ENCODE assay signal across 24 cellular contexts in the genomic region with DNA sequence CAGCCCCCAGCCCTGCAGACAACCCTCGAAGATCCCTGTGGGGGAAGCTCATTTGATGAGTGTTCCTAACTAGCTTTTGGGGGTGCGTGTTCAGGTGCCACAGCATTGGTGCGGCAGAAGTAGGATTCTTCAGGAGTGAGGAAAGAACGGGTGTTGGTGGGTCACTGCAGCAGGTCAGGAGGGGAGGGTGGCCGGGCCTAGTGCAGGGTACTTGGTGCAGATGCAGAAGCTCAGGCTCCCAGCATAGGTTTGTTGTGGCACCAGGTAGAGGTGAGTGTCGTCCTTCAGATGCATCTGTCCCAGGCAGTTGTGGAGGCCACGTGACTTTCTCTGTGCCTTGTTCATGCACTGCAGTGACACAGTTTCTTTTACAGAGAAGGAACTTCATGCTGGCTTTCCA.
"Had no signal": no experiment of that assay in that cellular context is flagged by ENCODE, and none has a peak within 500 bp of the region (broad histone marks: within the 10 kb centered on the region; RNA-seq: fewer than 3 reads in every experiment).

No MANE protein-coding gene starts in this region.

- H3K9me3 Mint-ChIP-seq: activated CD8-positive, alpha-beta T cell treated with anti-CD3 and anti-CD28 coated beads for 36 hours; activated naive CD4-positive, alpha-beta T cell treated with anti-CD3 and anti-CD28 coated beads for 36 hours; activated naive CD8-positive, alpha-beta T cell treated with anti-CD3 and anti-CD28 coated beads, Interleukin-2, amount 10 ng/mL, durations not matched to agents 7 days and 5 days; activated T-helper 1 cell treated with anti-CD3 and anti-CD28 coated beads, Interleukin-12 subunit alpha, Interleukin-12 subunit beta, Interleukin-2, Interleukin-4 antibody, amounts not matched to agents 30 ng/mL and 10 ng/mL and 1 ng/mL, durations not matched to agents 14 hours and 24 hours and 36 hours; T-cell had no signal

- H3K27me3 ChIP-seq: adrenal gland had no signal

- H3K27ac Mint-ChIP-seq: activated CD8-positive, alpha-beta T cell treated with anti-CD3 and anti-CD28 coated beads for 36 hours; activated naive CD4-positive, alpha-beta T cell treated with anti-CD3 and anti-CD28 coated beads for 36 hours; activated naive CD8-positive, alpha-beta T cell treated with anti-CD3 and anti-CD28 coated beads, Interleukin-2, amount 10 ng/mL, durations not matched to agents 7 days and 5 days had no signal

- ATAC-seq: activated CD8-positive, alpha-beta T cell treated with anti-CD3 and anti-CD28 coated beads for 36 hours; Right ventricle myocardium inferior; T-cell had no signal

- H3K27me3 Mint-ChIP-seq: activated CD8-positive, alpha-beta T cell treated with anti-CD3 and anti-CD28 coated beads for 36 hours; activated naive CD8-positive, alpha-beta T cell treated with anti-CD3 and anti-CD28 coated beads, Interleukin-2, amount 10 ng/mL, durations not matched to agents 7 days and 5 days; T-cell had no signal

- H3K27ac ChIP-seq: adrenal gland, SK-N-MC, VCaP had no signal

- H3K4me3 Mint-ChIP-seq: activated CD8-positive, alpha-beta T cell treated with anti-CD3 and anti-CD28 coated beads for 36 hours; activated naive CD4-positive, alpha-beta T cell treated with anti-CD3 and anti-CD28 coated beads for 36 hours; activated naive CD8-positive, alpha-beta T cell treated with anti-CD3 and anti-CD28 coated beads, Interleukin-2, amount 10 ng/mL, durations not matched to agents 7 days and 5 days; activated T-helper 1 cell treated with anti-CD3 and anti-CD28 coated beads, Interleukin-12 subunit alpha, Interleukin-12 subunit beta, Interleukin-2, Interleukin-4 antibody, amounts not matched to agents 30 ng/mL and 10 ng/mL and 1 ng/mL, durations not matched to agents 14 hours and 24 hours and 36 hours; T-cell had no signal

- H3K9me3 ChIP-seq: adrenal gland had no signal

- DNase-seq: activated CD4-positive, alpha-beta T cell treated with anti-CD3 and anti-CD28 coated beads, Interleukin-2, amount 50 U/mL, for 1 hour; activated CD4-positive, CD25-positive, alpha-beta regulatory T cell; activated CD8-positive, alpha-beta memory T cell treated with anti-CD3 and anti-CD28 coated beads, Interleukin-2, amount 50 U/mL, for 4 hours; activated CD8-positive, alpha-beta T cell treated with anti-CD3 and anti-CD28 coated beads for 36 hours; activated gamma-delta T cell; activated naive CD4-positive, alpha-beta T cell treated with anti-CD3 and anti-CD28 coated beads for 36 hours; anterior cingulate cortex; caudate nucleus; MM.1S; NCI-H1105 treated with DMSO at 0.1 percent for 48 hours; NCI-H1436 treated with DMSO at 0.1 percent for 48 hours; NCI-H187; NCI-H2081 treated with DMSO at 0.1 percent for 48 hours; NCI-H2227 treated with DMSO at 0.1 percent for 48 hours; NCI-H446 treated with DMSO at 0.1 percent for 48 hours; NCI-H524 treated with DMSO at 0.1 percent for 48 hours; NCI-H82 had no signal

- H3K4me3 ChIP-seq: adrenal gland, SK-N-MC had no signal
